Comparison of ENCODE assay signal across 8 cellular contexts in the genomic region with DNA sequence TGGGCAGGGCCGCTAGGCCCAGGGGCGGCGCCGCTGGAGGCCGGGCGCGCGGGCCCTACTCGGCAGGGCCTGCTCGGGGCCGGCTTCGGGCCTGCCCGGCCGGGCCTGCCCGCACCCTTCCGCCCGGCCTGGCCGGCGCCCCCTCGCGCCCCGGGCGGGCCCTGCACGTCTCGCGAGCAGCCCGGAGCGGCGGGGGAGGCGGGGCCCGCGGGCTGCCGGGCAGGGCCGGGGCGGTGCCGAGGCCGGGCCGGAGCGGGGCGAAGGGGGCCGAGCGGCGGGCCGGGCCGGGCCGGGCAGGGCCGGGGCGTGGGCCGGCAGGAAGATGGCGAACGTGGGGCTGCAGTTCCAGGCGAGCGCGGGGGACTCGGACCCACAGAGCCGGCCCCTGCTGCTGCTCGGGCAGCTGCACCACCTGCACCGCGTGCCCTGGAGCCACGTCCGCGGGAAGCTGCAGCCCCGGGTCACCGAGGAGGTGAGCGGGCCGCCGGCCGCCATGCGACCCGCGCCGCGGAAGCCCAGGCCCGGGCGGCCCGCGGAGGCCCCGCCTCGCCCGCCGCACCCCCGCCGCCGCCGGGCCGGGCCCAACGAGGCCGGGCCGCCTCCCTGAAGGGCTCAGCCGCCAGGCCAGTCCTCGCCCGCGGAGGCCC. TPM values are rescaled to one million over a fixed set of nuclear protein-coding genes. Genes with fewer than 3 reads are reported as not detected.
DNase-seq lines count a peak whose midpoint lies in the region; ATAC-seq and TF ChIP-seq lines count a peak whose summit lies in the region.

A gene with protein sequence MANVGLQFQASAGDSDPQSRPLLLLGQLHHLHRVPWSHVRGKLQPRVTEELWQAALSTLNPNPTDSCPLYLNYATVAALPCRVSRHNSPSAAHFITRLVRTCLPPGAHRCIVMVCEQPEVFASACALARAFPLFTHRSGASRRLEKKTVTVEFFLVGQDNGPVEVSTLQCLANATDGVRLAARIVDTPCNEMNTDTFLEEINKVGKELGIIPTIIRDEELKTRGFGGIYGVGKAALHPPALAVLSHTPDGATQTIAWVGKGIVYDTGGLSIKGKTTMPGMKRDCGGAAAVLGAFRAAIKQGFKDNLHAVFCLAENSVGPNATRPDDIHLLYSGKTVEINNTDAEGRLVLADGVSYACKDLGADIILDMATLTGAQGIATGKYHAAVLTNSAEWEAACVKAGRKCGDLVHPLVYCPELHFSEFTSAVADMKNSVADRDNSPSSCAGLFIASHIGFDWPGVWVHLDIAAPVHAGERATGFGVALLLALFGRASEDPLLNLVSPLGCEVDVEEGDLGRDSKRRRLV (plus strand): TSS at position 222 of the 647 bp plus-strand sequence. CDS start 101 bp downstream, at position 323.

- CTCF ChIA-PET in CD8-positive, alpha-beta T cell (lab: Charles Lee): interaction anchor here (1.1 to 2.5 kb wide), 7 partner anchors 11 to 458 kb away, joined by 3 to 15 read pairs (median 4); partner anchors contain the start of gene STX16
- CTCF ChIA-PET in SK-N-SH (lab: Yijun Ruan, JAX): no interaction called here

- ATAC-seq in CD8-positive, alpha-beta T cell: peak; percentile 93
- ATAC-seq in GM19468 (IDR thresholded peaks at IDR 0.05; ENCODE audit: extremely low read depth, unreplicated experiment): peak; percentile 80

- no peaks in the 10 kb centered on the region for H3K27me3 ChIP-seq in CD8-positive, alpha-beta T cell (ENCODE audit: insufficient read depth, low read length)
- H3K27me3 ChIP-seq in HUES48 (ENCODE audit: control insufficient read depth, insufficient read depth, low read length) (no peaks in the 10 kb centered on the region), SK-N-SH (ENCODE audit: insufficient read depth) (no peaks in the 10 kb centered on the region)

- no peak for TF ChIP-seq RAD21 in SK-N-SH (IDR thresholded peaks at IDR 0.05; ENCODE audit: low read length)

- peak within 1 kb of the TSS; percentile 23 for H3K27ac ChIP-seq in CD8-positive, alpha-beta T cell (ENCODE audit: low read depth, low read length)
- H3K27ac ChIP-seq in HUES48 (ENCODE audit: low read depth, low read length): peak within 1 kb of the TSS; percentile 70
- H3K27ac ChIP-seq in skin epidermis: peak within 1 kb of the TSS; percentile 69 to 98 (median 88)
- H3K27ac ChIP-seq in SK-N-SH (ENCODE audit: low read depth in 2 of 2, low read length in 1 of 2): no peak within 1 kb of the TSS

- no peaks in the 10 kb centered on the region for H3K9me3 Mint-ChIP-seq in CD8-positive, alpha-beta T cell

- peak within 1 kb of the TSS; percentile 39 for H3K9ac ChIP-seq in HUES48 (ENCODE audit: low read depth, low read length)
- no peak within 1 kb of the TSS for H3K9ac ChIP-seq in SK-N-SH

- H2AFZ ChIP-seq in SK-N-SH (ENCODE audit: low read depth): no peak within 1 kb of the TSS

- H4K20me1 ChIP-seq in SK-N-SH (ENCODE audit: insufficient read depth): no peaks in the 10 kb centered on the region

- H3K4me3 Mint-ChIP-seq in CD8-positive, alpha-beta T cell: peak within 1 kb of the TSS; percentile 65

- WGBS in SK-N-SH (ENCODE audit: low lambda C conversion rate): 99% methylated on average over 26 of the region's 93 CpGs

- peak in 6 of 7 experiments; percentile 49 to 77 (median 58) for DNase-seq in CD8-positive, alpha-beta T cell
- DNase-seq in T-helper 22 cell (ENCODE audit: low read depth): peak; percentile 35
- DNase-seq in astrocyte of the hippocampus (ENCODE audit: low read depth, low spot score): peak; percentile 90
- peak; percentile 16 to 20 for DNase-seq in hippocampal formation (lab: John Stamatoyannopoulos, UW)
- DNase-seq in SK-N-SH: no peak

- H3K4me1 Mint-ChIP-seq in CD8-positive, alpha-beta T cell (ENCODE audit: low read depth): peaks cover 12% of the 10 kb centered on the region

- no peak for TF ChIP-seq CTCF in CD8-positive, alpha-beta T cell (IDR thresholded peaks at IDR 0.05)
- no peak for TF ChIP-seq CTCF in SK-N-SH (IDR thresholded peaks at IDR 0.05)

- no peaks in the 10 kb centered on the region for H3K9me3 ChIP-seq in CD8-positive, alpha-beta T cell (ENCODE audit: low read length)
- H3K9me3 ChIP-seq in HUES48 (ENCODE audit: control insufficient read depth, insufficient read depth, low read length): no peaks in the 10 kb centered on the region
- no peaks in the 10 kb centered on the region for H3K9me3 ChIP-seq in SK-N-SH

- no peaks in the 10 kb centered on the region for H3K9me2 ChIP-seq in SK-N-SH

- H3K79me2 ChIP-seq in SK-N-SH (ENCODE audit: insufficient read depth): no peaks in the 10 kb centered on the region

- intact Hi-C loops in CD8-positive, alpha-beta T cell (cut with DNase I, micrococcal nuclease): loop anchor here (1.0 to 10.0 kb wide), 6 partner anchors 40 to 456 kb away; no protein-coding TSS in a partner anchor

- H3K4me1 ChIP-seq in CD8-positive, alpha-beta T cell (ENCODE audit: insufficient read depth, low read length): peaks cover 20% of the 10 kb centered on the region
- H3K4me1 ChIP-seq in HUES48 (ENCODE audit: control insufficient read depth, insufficient read depth, low read length) (peaks cover 26% of the 10 kb centered on the region), SK-N-SH (ENCODE audit: control insufficient read depth in 1 of 2, insufficient read depth in 2 of 2, low read depth in 1 of 2, low read length in 1 of 2) (no peaks in the 10 kb centered on the region; a peak in 1 of 4 replicates)

- peak within 1 kb of the TSS; percentile 11 for H3K4me3 ChIP-seq in CD8-positive, alpha-beta T cell (ENCODE audit: low read depth, low read length)
- H3K4me3 ChIP-seq in HUES48 (ENCODE audit: low read depth, low read length) (peak within 1 kb of the TSS; percentile 52; the same call in 1 of the 2 replicates), skin epidermis (peak within 1 kb of the TSS; percentile 37 to 54 (median 45)), SK-N-SH (ENCODE audit: low read depth in 2 of 2, low read length in 1 of 2) (no peak within 1 kb of the TSS)

- H3F3A ChIP-seq in SK-N-SH (replicated peaks; ENCODE audit: insufficient read depth): no peaks in the 10 kb centered on the region

- no peak for TF ChIP-seq EP300 in SK-N-SH (IDR thresholded peaks at IDR 0.05; ENCODE audit: borderline replicate concordance in 1 of 2, low read depth in 1 of 2, low read length in 1 of 2)

- H3K36me3 ChIP-seq in CD8-positive, alpha-beta T cell (ENCODE audit: insufficient read depth, low read length): peaks cover 5% of the 10 kb centered on the region
- H3K36me3 ChIP-seq in HUES48 (ENCODE audit: control insufficient read depth, insufficient read depth, low read length) (peaks cover 18% of the 10 kb centered on the region), SK-N-SH (replicated peaks in 1 of 2; ENCODE audit: control insufficient read depth in 1 of 2, insufficient read depth in 2 of 2, low read length in 1 of 2) (no peaks in the 10 kb centered on the region)

- H3K27ac Mint-ChIP-seq in CD8-positive, alpha-beta T cell: peak within 1 kb of the TSS; percentile 89

- H3K27me3 Mint-ChIP-seq in CD8-positive, alpha-beta T cell (ENCODE audit: low read depth): no peaks in the 10 kb centered on the region

- peaks cover 9% of the 10 kb centered on the region for H3K36me3 Mint-ChIP-seq in CD8-positive, alpha-beta T cell

- POLR2A ChIA-PET in CD8-positive, alpha-beta T cell (lab: Charles Lee): interaction anchor here (3.6 kb wide), 1 partner anchor 41 kb away, joined by 32 read pairs; the partner anchor contains the start of gene STX16
- POLR2A ChIA-PET in SK-N-SH (lab: Yijun Ruan, JAX): no interaction called here

- no peak within 1 kb of the TSS for H3K4me2 ChIP-seq in SK-N-SH

TF ChIP-seq in SK-N-SH, 30 proteins besides CTCF, POLR2A, EP300 and RAD21:
- TF ChIP-seq JUND (IDR thresholded peaks at IDR 0.05) (no peak), MXI1 (IDR thresholded peaks at IDR 0.05; ENCODE audit: low read depth, low read length) (no peak), TAF1 (IDR thresholded peaks at IDR 0.05; ENCODE audit: borderline replicate concordance, low read depth, low read length) (no peak), MEF2A (IDR thresholded peaks at IDR 0.05; ENCODE audit: borderline replicate concordance, low read depth) (no peak), RXRA (IDR thresholded peaks at IDR 0.05; ENCODE audit: borderline replicate concordance, low read depth) (no peak)
TF ChIP-seq in SK-N-SH: peak in this region for 0.

RNA-seq across cellular contexts. Expression of the gene that starts here (rescaled TPM):
- 10 to 100 TPM; 46.9 to 58.3 TPM for total RNA-seq in CD8-positive, alpha-beta T cell
- polyA plus RNA-seq in SK-N-SH (2012; rRNA removed): 2.3 and 2.8 TPM in 2 replicates
- 0.15 and 0.31 TPM in 2 replicates for polyA plus RNA-seq in SK-N-SH (2012; cell fraction: cytosol; rRNA removed)
- polyA plus RNA-seq in SK-N-SH (2012; cell fraction: nucleus; rRNA removed): 26.7 and 39.7 TPM in 2 replicates

Comparison
In these comparisons a context has a peak if more than half of its experiments do, and no peak if none do; other contexts are left out.
1. H3K27ac ChIP-seq: peak in CD8-positive, alpha-beta T cell (single experiment), HUES48 (single experiment) and skin epidermis (21 of 21); none in SK-N-SH (0 of 2).
2. H3K4me3 ChIP-seq: peak in CD8-positive, alpha-beta T cell (single experiment), HUES48 (single experiment) and skin epidermis (7 of 7); none in SK-N-SH (0 of 2).